ENCODE assay signal across 16 cellular contexts in genomic region chr1:9699361-9699760, GRCh38. TPM values are rescaled to one million over a fixed set of nuclear protein-coding genes. Genes with fewer than 3 reads are reported as not detected.
A peak's percentile ranks its signal among the peaks of the same experiment; 100 is the strongest.
DNase-seq lines count a peak whose midpoint lies in the region; ATAC-seq, FAIRE-seq and TF ChIP-seq lines count a peak whose summit lies in the region.
"Had no signal": no experiment of that assay in that cellular context is flagged by ENCODE, and none has a peak within 500 bp of the region (broad histone marks: within the 10 kb centered on the region; RNA-seq: fewer than 3 reads in every experiment).

No MANE protein-coding gene starts in this region.

- CTCF ChIA-PET in endothelial cell of umbilical vein (lab: Charles Lee) = interaction anchor here (0.8 kb wide), 1 partner anchor 73 kb away, joined by 3 read pairs; no protein-coding TSS in a partner anchor

- no peak overlapping the region for H3K4me3 Mint-ChIP-seq in activated T-cell treated with anti-CD3 and anti-CD28 coated beads, Interleukin-2, amount 50 U/mL, for 24 hours

- H3K4me1 ChIP-seq in endothelial cell of umbilical vein (ENCODE audit: control insufficient read depth, extremely low read depth, insufficient read depth, low read length) (no peaks in the 10 kb centered on the region), smooth muscle cell (ENCODE audit: low read depth) (no peaks in the 10 kb centered on the region), uterus (no peaks in the 10 kb centered on the region)
- H3K4me1 ChIP-seq: tibial nerve had no signal

- H3K4me3 ChIP-seq in endothelial cell of umbilical vein (replicated peaks in 1 of 3; ENCODE audit: insufficient read depth in 1 of 3, low read depth in 1 of 3, low read length in 3 of 3) = no peak overlapping the region
- no peak overlapping the region for H3K4me3 ChIP-seq in smooth muscle cell
- no peak overlapping the region for H3K4me3 ChIP-seq in uterus
- H3K4me3 ChIP-seq: tibial nerve had no signal

- TF ChIP-seq CTCF in endothelial cell of umbilical vein (IDR thresholded peaks at IDR 0.05; ENCODE audit: extremely low read depth in 1 of 2, insufficient read depth in 1 of 2, low read depth in 1 of 2, low read length in 2 of 2) = no peak
- no peak for TF ChIP-seq CTCF in smooth muscle cell (IDR thresholded peaks at IDR 0.05; ENCODE audit: borderline replicate concordance, insufficient read depth, poor library complexity, severe bottlenecking)
- TF ChIP-seq CTCF in uterus (IDR thresholded peaks at IDR 0.05) = no peak
- no peak for TF ChIP-seq CTCF in GM13976 (IDR thresholded peaks at IDR 0.05; ENCODE audit: borderline replicate concordance, control extremely low read depth, extremely low read depth, insufficient read depth, missing control alignments)

- H3K27me3 ChIP-seq in endothelial cell of umbilical vein (ENCODE audit: control insufficient read depth in 2 of 2, insufficient read depth in 2 of 2, low read length in 2 of 2) = no peaks in the 10 kb centered on the region
- H3K27me3 ChIP-seq in smooth muscle cell (ENCODE audit: low read depth) = no peaks in the 10 kb centered on the region
- H3K27me3 ChIP-seq in uterus = no peaks in the 10 kb centered on the region
- H3K27me3 ChIP-seq: brain microvascular endothelial cell, tibial nerve had no signal

- peak; percentile 33 for FAIRE-seq in endothelial cell of umbilical vein (lab: Jason Lieb, UNC)
- FAIRE-seq: D721Med had no signal

- H3K36me3 Mint-ChIP-seq in activated T-cell treated with anti-CD3 and anti-CD28 coated beads, Interleukin-2, amount 50 U/mL, for 24 hours (ENCODE audit: low read depth) = peaks cover 75% of the 10 kb centered on the region

- in situ Hi-C loops in GM13976 (cut with MboI; ENCODE audit: low sequenced_read_pairs, unreplicated experiment) = no loop called here

- H4K20me1 ChIP-seq in endothelial cell of umbilical vein (replicated peaks; ENCODE audit: control insufficient read depth, extremely low read depth, insufficient read depth, low read length) (no peaks in the 10 kb centered on the region), smooth muscle cell (ENCODE audit: low read depth) (no peaks in the 10 kb centered on the region)

- H3K9ac ChIP-seq in endothelial cell of umbilical vein (replicated peaks; ENCODE audit: extremely low read depth, insufficient read depth, low read length) (no peak overlapping the region), smooth muscle cell (ENCODE audit: low read depth) (peak overlapping the region; percentile 67)

- H3K36me3 ChIP-seq in endothelial cell of umbilical vein (ENCODE audit: control insufficient read depth in 2 of 2, extremely low read depth in 1 of 2, insufficient read depth in 2 of 2, low read length in 2 of 2) = no peaks in the 10 kb centered on the region
- no peaks in the 10 kb centered on the region for H3K36me3 ChIP-seq in smooth muscle cell (ENCODE audit: low read depth)
- H3K36me3 ChIP-seq in uterus = no peaks in the 10 kb centered on the region
- H3K36me3 ChIP-seq: brain microvascular endothelial cell had no signal

- H3K9me3 ChIP-seq in endothelial cell of umbilical vein (replicated peaks; ENCODE audit: control insufficient read depth, insufficient read depth, low read length) (no peaks in the 10 kb centered on the region), smooth muscle cell (replicated peaks; ENCODE audit: low read depth) (no peaks in the 10 kb centered on the region), uterus (no peaks in the 10 kb centered on the region)
- H3K9me3 ChIP-seq: tibial nerve had no signal

- no peak for ATAC-seq in HG02970 (IDR thresholded peaks at IDR 0.05; ENCODE audit: low FRiP score, unreplicated experiment)

- H3K27ac Mint-ChIP-seq in activated T-cell treated with anti-CD3 and anti-CD28 coated beads, Interleukin-2, amount 50 U/mL, for 24 hours = peak overlapping the region; percentile 85

- peaks cover 6% of the 10 kb centered on the region for H3K9me3 Mint-ChIP-seq in activated T-cell treated with anti-CD3 and anti-CD28 coated beads, Interleukin-2, amount 50 U/mL, for 24 hours

- dilution Hi-C loops in endothelial cell of umbilical vein (cut with MboI; ENCODE audit: extremely low pct_ligation_motif_present, low sequenced_read_pairs) = no loop called here

- no peaks in the 10 kb centered on the region for H3K9me1 ChIP-seq in endothelial cell of umbilical vein (replicated peaks; ENCODE audit: control insufficient read depth, extremely low read depth, insufficient read depth, low read length)

- no peaks in the 10 kb centered on the region for H3K27me3 Mint-ChIP-seq in activated T-cell treated with anti-CD3 and anti-CD28 coated beads, Interleukin-2, amount 50 U/mL, for 24 hours

- no TSS peak for BruUV-seq in endothelial cell of umbilical vein (replicated peaks; lab: Mats Ljungman, UMichigan)

- TF ChIP-seq POLR2A in endothelial cell of umbilical vein (IDR thresholded peaks at IDR 0.05; ENCODE audit: low read depth, low read length) (no peak), uterus (IDR thresholded peaks at IDR 0.05) (no peak)

- no peaks in the 10 kb centered on the region for H3K79me2 ChIP-seq in endothelial cell of umbilical vein (ENCODE audit: control insufficient read depth, insufficient read depth, low read length)
- no peaks in the 10 kb centered on the region for H3K79me2 ChIP-seq in smooth muscle cell (ENCODE audit: low read depth)

- peaks cover 5% of the 10 kb centered on the region for H3F3A ChIP-seq in smooth muscle cell (ENCODE audit: low read depth)

- H3K27ac ChIP-seq in endothelial cell of umbilical vein (ENCODE audit: insufficient read depth, low read depth, low read length) (no peak overlapping the region), smooth muscle cell (ENCODE audit: low read depth) (peak overlapping the region; percentile 93), uterus (no peak overlapping the region)
- H3K27ac ChIP-seq: tibial nerve had no signal

- no peak overlapping the region for H3K4me2 ChIP-seq in endothelial cell of umbilical vein (ENCODE audit: insufficient read depth, low read length)
- peak overlapping the region; percentile 58 for H3K4me2 ChIP-seq in smooth muscle cell

- intact Hi-C loops in endothelial cell of umbilical vein (cut with micrococcal nuclease) = no loop called here
- intact Hi-C loops in uterus (cut with DNase I; ENCODE audit: low total_unique reads) = no loop called here

- POLR2A ChIA-PET in endothelial cell of umbilical vein (lab: Charles Lee) = no interaction called here

- H2AFZ ChIP-seq in endothelial cell of umbilical vein (ENCODE audit: low read depth, low read length) (no peak overlapping the region), smooth muscle cell (ENCODE audit: low read depth) (no peak overlapping the region)

- no peak for DNase-seq in activated T-cell treated with anti-CD3 and anti-CD28 coated beads, Interleukin-2, amount 50 U/mL, for 24 hours
- DNase-seq in activated T-cell treated with anti-CD3 and anti-CD28 coated beads, Interleukin-2, amount 50 U/mL, for 48 hours = no peak
- DNase-seq in RPMI7951 (ENCODE audit: low read depth) (peak; percentile 35), endothelial cell of umbilical vein (ENCODE audit: low read depth, low spot score) (no peak), smooth muscle cell (lab: John Stamatoyannopoulos, UW; ENCODE audit: unreplicated experiment) (no peak), uterus (no peak), GM13976 (ENCODE audit: low spot score) (no peak)
- DNase-seq: activated CD4-positive, alpha-beta T cell treated with anti-CD3 and anti-CD28 coated beads for 48 hours; brain microvascular endothelial cell; effector CD4-positive, alpha-beta T cell; NCI-H2029; NCI-H526; stimulated activated CD4-positive, alpha-beta T cell treated with anti-CD3 and anti-CD28 coated beads, Interleukin-1b, Interleukin-23, amount 100 ng/mL, for 48 hours had no signal

- peaks cover 63% of the 10 kb centered on the region for H3K4me1 Mint-ChIP-seq in activated T-cell treated with anti-CD3 and anti-CD28 coated beads, Interleukin-2, amount 50 U/mL, for 24 hours (ENCODE audit: low read depth)

- 87% methylated on average over 7 of the region's 7 CpGs for WGBS in smooth muscle cell (ENCODE audit: low lambda C conversion rate)

TF ChIP-seq in endothelial cell of umbilical vein, 7 proteins besides CTCF, POLR2A, EP300 and RAD21:
- no peak for TF ChIP-seq JUN (IDR thresholded peaks at IDR 0.05; ENCODE audit: borderline replicate concordance, insufficient read depth, insufficient read length, low read depth)
- no peak for TF ChIP-seq POLR2AphosphoS5 (IDR thresholded peaks at IDR 0.05; ENCODE audit: insufficient read depth, low read depth, low read length)
- TF ChIP-seq EZH2 (IDR thresholded peaks at IDR 0.05; ENCODE audit: borderline replicate concordance, low read depth, low read length, severe bottlenecking) = no peak
- TF ChIP-seq GATA2 (IDR thresholded peaks at IDR 0.05; ENCODE audit: insufficient read depth, insufficient read length, low read depth, low read length) = no peak
- no peak for TF ChIP-seq MYC (IDR thresholded peaks at IDR 0.05; ENCODE audit: low read depth, low read length)

RNA-seq across cellular contexts. Expression of gene PIK3CD, which starts 47.8 kb away (rescaled TPM):
- total RNA-seq in RPMI7951 (2014; rRNA removed; shearing (Covaris generic)) = 16.1 and 16.7 TPM in 2 replicates
- total RNA-seq in endothelial cell of umbilical vein (5.2 and 7.3 TPM in 2 replicates), smooth muscle cell (4.1 and 4.9 TPM in 2 replicates), uterus (1 to 10 TPM; 4.6 to 9.7 (median 7.4) TPM)
- polyA plus RNA-seq in endothelial cell of umbilical vein (3.5 and 3.9 TPM in 2 replicates), smooth muscle cell (3.9 and 7.1 TPM in 2 replicates)
- polyA plus RNA-seq in endothelial cell of umbilical vein (2011; cell fraction: cytosol; rRNA removed) = 2.9 and 3.2 TPM in 2 replicates
- polyA plus RNA-seq in endothelial cell of umbilical vein (2011; cell fraction: nucleus; rRNA removed) = 11.2 and 14.6 TPM in 2 replicates
- polyA plus RNA-seq in endothelial cell of umbilical vein (2012) = 5.4 and 5.7 TPM in 2 replicates
- polyA minus RNA-seq in endothelial cell of umbilical vein = 5.0 and 5.3 TPM in 2 replicates
- polyA minus RNA-seq in endothelial cell of umbilical vein (2011; cell fraction: cytosol; rRNA and poly(A)+ RNA removed) = 1.0 TPM
- 5.0 and 5.8 TPM in 2 replicates for polyA minus RNA-seq in endothelial cell of umbilical vein (2011; cell fraction: nucleus; rRNA and poly(A)+ RNA removed)
